1 cellular context compared by ENCODE assay signal in genomic region chr12:71663561-71664410, GRCh38.
TF ChIP-seq lines count a peak whose summit lies in the region.

TSS of gene THAP2 (plus strand) at chr12:71664301. CDS start at chr12:71664510, 209 bp downstream.
A gene with protein sequence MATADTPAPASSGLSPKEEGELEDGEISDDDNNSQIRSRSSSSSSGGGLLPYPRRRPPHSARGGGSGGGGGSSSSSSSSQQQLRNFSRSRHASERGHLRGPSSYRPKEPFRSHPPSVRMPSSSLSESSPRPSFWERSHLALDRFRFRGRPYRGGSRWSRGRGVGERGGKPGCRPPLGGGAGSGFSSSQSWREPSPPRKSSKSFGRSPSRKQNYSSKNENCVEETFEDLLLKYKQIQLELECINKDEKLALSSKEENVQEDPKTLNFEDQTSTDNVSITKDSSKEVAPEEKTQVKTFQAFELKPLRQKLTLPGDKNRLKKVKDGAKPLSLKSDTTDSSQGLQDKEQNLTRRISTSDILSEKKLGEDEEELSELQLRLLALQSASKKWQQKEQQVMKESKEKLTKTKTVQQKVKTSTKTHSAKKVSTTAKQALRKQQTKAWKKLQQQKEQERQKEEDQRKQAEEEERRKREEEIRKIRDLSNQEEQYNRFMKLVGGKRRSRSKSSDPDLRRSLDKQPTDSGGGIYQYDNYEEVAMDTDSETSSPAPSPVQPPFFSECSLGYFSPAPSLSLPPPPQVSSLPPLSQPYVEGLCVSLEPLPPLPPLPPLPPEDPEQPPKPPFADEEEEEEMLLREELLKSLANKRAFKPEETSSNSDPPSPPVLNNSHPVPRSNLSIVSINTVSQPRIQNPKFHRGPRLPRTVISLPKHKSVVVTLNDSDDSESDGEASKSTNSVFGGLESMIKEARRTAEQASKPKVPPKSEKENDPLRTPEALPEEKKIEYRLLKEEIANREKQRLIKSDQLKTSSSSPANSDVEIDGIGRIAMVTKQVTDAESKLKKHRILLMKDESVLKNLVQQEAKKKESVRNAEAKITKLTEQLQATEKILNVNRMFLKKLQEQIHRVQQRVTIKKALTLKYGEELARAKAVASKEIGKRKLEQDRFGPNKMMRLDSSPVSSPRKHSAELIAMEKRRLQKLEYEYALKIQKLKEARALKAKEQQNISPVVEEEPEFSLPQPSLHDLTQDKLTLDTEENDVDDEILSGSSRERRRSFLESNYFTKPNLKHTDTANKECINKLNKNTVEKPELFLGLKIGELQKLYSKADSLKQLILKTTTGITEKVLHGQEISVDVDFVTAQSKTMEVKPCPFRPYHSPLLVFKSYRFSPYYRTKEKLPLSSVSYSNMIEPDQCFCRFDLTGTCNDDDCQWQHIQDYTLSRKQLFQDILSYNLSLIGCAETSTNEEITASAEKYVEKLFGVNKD (N-terminal part only) (minus strand): TSS chr12:71663848. CDS start chr12:71663610, 238 bp downstream.

TF ChIP-seq in GM12878, 131 proteins besides CTCF, POLR2A, EP300 and RAD21 (continued from another document):
- TF ChIP-seq, protein P1, sequence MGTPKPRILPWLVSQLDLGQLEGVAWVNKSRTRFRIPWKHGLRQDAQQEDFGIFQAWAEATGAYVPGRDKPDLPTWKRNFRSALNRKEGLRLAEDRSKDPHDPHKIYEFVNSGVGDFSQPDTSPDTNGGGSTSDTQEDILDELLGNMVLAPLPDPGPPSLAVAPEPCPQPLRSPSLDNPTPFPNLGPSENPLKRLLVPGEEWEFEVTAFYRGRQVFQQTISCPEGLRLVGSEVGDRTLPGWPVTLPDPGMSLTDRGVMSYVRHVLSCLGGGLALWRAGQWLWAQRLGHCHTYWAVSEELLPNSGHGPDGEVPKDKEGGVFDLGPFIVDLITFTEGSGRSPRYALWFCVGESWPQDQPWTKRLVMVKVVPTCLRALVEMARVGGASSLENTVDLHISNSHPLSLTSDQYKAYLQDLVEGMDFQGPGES (IDR thresholded peaks at IDR 0.05): no peak
- TF ChIP-seq BMI1 (IDR thresholded peaks at IDR 0.05; ENCODE audit: borderline replicate concordance) (peak; percentile 28; the same call in 1 of the 2 replicates), CHD2 (IDR thresholded peaks at IDR 0.05; ENCODE audit: borderline replicate concordance, low read depth, low read length) (peak; percentile 99)
